ENCODE assay signal across 1 cellular context in genomic region chr20:23397961-23398360, GRCh38.
TF ChIP-seq lines count a peak whose summit lies in the region.

No MANE protein-coding gene starts in this region.

TF ChIP-seq in IMR-90, 13 proteins besides CTCF, POLR2A, EP300 and RAD21:
- TF ChIP-seq BHLHE40 (IDR thresholded peaks at IDR 0.05; ENCODE audit: low read depth, low read length) (no peak), MXI1 (IDR thresholded peaks at IDR 0.05; ENCODE audit: borderline replicate concordance, low read depth, low read length) (no peak), RCOR1 (IDR thresholded peaks at IDR 0.05; ENCODE audit: insufficient replicate concordance, low read length) (no peak), MAZ (IDR thresholded peaks at IDR 0.05; ENCODE audit: borderline replicate concordance, low read depth, low read length) (no peak), RFX5 (IDR thresholded peaks at IDR 0.05; ENCODE audit: low read depth, low read length) (no peak), MAFK (IDR thresholded peaks at IDR 0.05; ENCODE audit: low read depth, low read length) (no peak), NFE2L2 (IDR thresholded peaks at IDR 0.05; ENCODE audit: low read depth, low read length) (no peak), FOS (IDR thresholded peaks at IDR 0.05; ENCODE audit: low read depth, low read length) (no peak), CHD1 (IDR thresholded peaks at IDR 0.05; ENCODE audit: low read depth, low read length) (no peak), SMC3 (IDR thresholded peaks at IDR 0.05; ENCODE audit: low read depth, low read length) (no peak), CEBPB (IDR thresholded peaks at IDR 0.05; ENCODE audit: low read depth, low read length) (no peak), USF2 (IDR thresholded peaks at IDR 0.05; ENCODE audit: low read depth, low read length) (no peak), ELK1 (IDR thresholded peaks at IDR 0.05; ENCODE audit: borderline replicate concordance, low read depth, low read length) (no peak)
TF ChIP-seq in IMR-90: peak in this region for 0.
